8 cellular contexts compared by ENCODE assay signal in the genomic region with DNA sequence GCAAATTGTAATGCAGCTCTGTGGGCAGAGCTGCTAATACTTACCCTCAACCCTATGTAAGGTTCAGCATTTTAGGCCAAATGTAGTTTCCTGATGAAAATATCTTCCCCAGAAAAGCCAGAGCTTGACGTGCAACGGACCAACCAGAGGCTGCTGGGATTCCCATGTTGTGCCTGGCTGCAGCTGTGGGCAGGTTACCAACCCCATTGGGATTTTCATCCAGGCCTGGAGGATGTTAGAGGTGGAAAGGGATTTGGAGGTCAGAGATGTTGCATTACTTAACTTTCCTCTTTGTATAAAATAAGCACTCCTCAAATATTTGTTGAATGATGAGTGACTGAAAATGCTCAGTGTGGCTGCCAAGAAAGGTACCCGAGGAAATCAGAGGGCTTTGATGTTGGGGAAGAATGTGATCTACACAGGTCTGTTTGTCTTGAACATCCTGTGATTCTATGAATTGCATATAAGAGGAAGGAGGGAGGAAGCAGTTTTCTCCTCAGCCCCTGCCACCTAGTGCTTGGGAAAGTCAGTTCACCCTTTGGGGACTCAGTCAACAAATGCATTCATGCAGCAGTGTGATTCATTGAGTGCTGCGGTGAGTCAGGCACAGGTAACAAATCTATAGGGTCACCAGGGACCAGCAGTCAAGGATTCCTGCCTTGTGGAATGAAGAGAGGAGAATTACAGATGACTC.
DNase-seq lines count a peak whose midpoint lies in the region; FAIRE-seq lines count a peak whose summit lies in the region.

No MANE protein-coding gene starts in this region.

- no peak overlapping the region for H2AK5ac ChIP-seq in mesendoderm (ENCODE audit: low read length)

- H4K5ac ChIP-seq in mesendoderm (ENCODE audit: low read length), result no peak overlapping the region

- FAIRE-seq in frontal cortex (lab: Jason Lieb, UNC), result no peak

- no peak overlapping the region for H3K4me2 ChIP-seq in mesendoderm (ENCODE audit: low read length)

- DNase-seq in NCI-H2107 treated with DMSO at 0.1 percent for 48 hours (lab: John Stamatoyannopoulos, UW; ENCODE audit: unreplicated experiment) (peak; percentile 8), NCI-H2107 (lab: John Stamatoyannopoulos, UW) (no peak), LHCN-M2 (ENCODE audit: low read depth) (peak; percentile 26), astrocyte of the hippocampus (ENCODE audit: low read depth, low spot score) (peak; percentile 77), mesendoderm (peak; percentile 86), middle frontal gyrus (ENCODE audit: extremely low spot score, low spot score) (no peak), frontal cortex (ENCODE audit: low spot score in 2 of 2) (no peak)
- no peak for DNase-seq in central memory CD4-positive, alpha-beta T cell

- no peak overlapping the region for H2BK120ac ChIP-seq in mesendoderm (ENCODE audit: low read depth, low read length)

- no peak overlapping the region for H2BK15ac ChIP-seq in mesendoderm (replicated peaks; ENCODE audit: low read depth)

- no peaks in the 10 kb centered on the region for H3K79me1 ChIP-seq in mesendoderm (ENCODE audit: low read length)

- no peaks in the 10 kb centered on the region for H3K79me2 ChIP-seq in mesendoderm (ENCODE audit: control insufficient read depth, insufficient read depth, low read length)

- no peak overlapping the region for H3K18ac ChIP-seq in mesendoderm (ENCODE audit: low read length)

- no peak overlapping the region for H2BK5ac ChIP-seq in mesendoderm (ENCODE audit: low read length)

- no peak overlapping the region for H3K56ac ChIP-seq in mesendoderm (ENCODE audit: low read length)

- no peaks in the 10 kb centered on the region for H3K36me3 ChIP-seq in mesendoderm (ENCODE audit: control insufficient read depth, insufficient read depth, low read length)

- H3K27ac ChIP-seq in mesendoderm (ENCODE audit: low read depth, low read length), result no peak overlapping the region

- no peak overlapping the region for H3K23ac ChIP-seq in mesendoderm (ENCODE audit: low read length)

- H3K4me1 ChIP-seq in mesendoderm (ENCODE audit: control insufficient read depth, low read depth, low read length), result no peaks in the 10 kb centered on the region

- H3K9ac ChIP-seq in mesendoderm (ENCODE audit: low read length), result no peak overlapping the region

- WGBS in mesendoderm (ENCODE audit: extremely low coverage, insufficient coverage, low lambda C conversion rate), result no CpG with 5 or more reads among the region's 4 CpGs

- H3K4ac ChIP-seq in mesendoderm (ENCODE audit: low read depth, low read length), result no peak overlapping the region

- H3K27me3 ChIP-seq in mesendoderm (ENCODE audit: insufficient read depth, low read length, poor library complexity), result no peaks in the 10 kb centered on the region

- H3K4me3 ChIP-seq in mesendoderm (ENCODE audit: low read length), result no peak overlapping the region

- H4K8ac ChIP-seq in mesendoderm (ENCODE audit: low read depth, low read length), result no peak overlapping the region

Comparison
In these comparisons a context has a peak if more than half of its experiments do, and no peak if none do; other contexts are left out.
1. DNase-seq: peak in NCI-H2107 treated with DMSO at 0.1 percent for 48 hours (single experiment), LHCN-M2 (single experiment), astrocyte of the hippocampus (single experiment) and mesendoderm (single experiment); none in NCI-H2107 (single experiment), central memory CD4-positive, alpha-beta T cell (single experiment), middle frontal gyrus (single experiment) and frontal cortex (0 of 2).